9 cellular contexts compared by ENCODE assay signal in genomic region chr7:44309271-44310091, GRCh38. TPM values are rescaled to one million over a fixed set of nuclear protein-coding genes. Genes with fewer than 3 reads are reported as not detected.
DNase-seq lines count a peak whose midpoint lies in the region; ATAC-seq, FAIRE-seq and TF ChIP-seq lines count a peak whose summit lies in the region.
"Had no signal": no experiment of that assay in that cellular context is flagged by ENCODE, and none has a peak within 500 bp of the region (broad histone marks: within the 10 kb centered on the region; RNA-seq: fewer than 3 reads in every experiment).

No MANE protein-coding gene starts in this region.

- H3K27ac Mint-ChIP-seq in stimulated activated naive B cell treated with anti-CD40 and anti-IgM and Interleukin-4, amounts not matched to agents 10 μg/mL and 1 μg/mL and 100 μg/mL, for 72 hours: no peak overlapping the region

- peaks cover 0 to 3% of the 10 kb centered on the region in 2 donors for H3K36me3 Mint-ChIP-seq in stimulated activated naive B cell treated with anti-CD40 and anti-IgM and Interleukin-4, amounts not matched to agents 10 μg/mL and 1 μg/mL and 100 μg/mL, for 72 hours

- no peaks in the 10 kb centered on the region for H4K20me1 ChIP-seq in endothelial cell of umbilical vein (replicated peaks; ENCODE audit: control insufficient read depth, extremely low read depth, insufficient read depth, low read length)

- H3K4me1 ChIP-seq in endothelial cell of umbilical vein (ENCODE audit: control insufficient read depth, extremely low read depth, insufficient read depth, low read length): peaks cover 9% of the 10 kb centered on the region

- TF ChIP-seq POLR2A in endothelial cell of umbilical vein (IDR thresholded peaks at IDR 0.05; ENCODE audit: low read depth, low read length): no peak

- peak overlapping the region; percentile 95 for H2AFZ ChIP-seq in endothelial cell of umbilical vein (ENCODE audit: low read depth, low read length)

- DNase-seq in endothelial cell of umbilical vein (ENCODE audit: low read depth, low spot score): peak; percentile 56
- DNase-seq in midbrain (lab: John Stamatoyannopoulos, UW): peak; percentile 45
- DNase-seq in stimulated activated naive B cell treated with anti-CD40 and anti-IgM and Interleukin-4, amounts not matched to agents 10 μg/mL and 1 μg/mL and 100 μg/mL, for 72 hours: peak; percentile 26
- no peak for DNase-seq in foreskin melanocyte

- H3K27ac ChIP-seq in VCaP: peak overlapping the region; percentile 71
- no peak overlapping the region for H3K27ac ChIP-seq in endothelial cell of umbilical vein (ENCODE audit: insufficient read depth, low read depth, low read length)
- H3K27ac ChIP-seq: SJSA1 had no signal

- peak overlapping the region; percentile 29 for H3K9ac ChIP-seq in endothelial cell of umbilical vein (replicated peaks; ENCODE audit: extremely low read depth, insufficient read depth, low read length)

- CTCF ChIA-PET in endothelial cell of umbilical vein (lab: Charles Lee): interaction anchor here (0.8 to 2.6 kb wide), 8 partner anchors 39 to 257 kb away, joined by 3 to 36 read pairs (median 4); no protein-coding TSS in a partner anchor

- peaks cover 11 to 24% of the 10 kb centered on the region in 2 donors for H3K4me1 Mint-ChIP-seq in stimulated activated naive B cell treated with anti-CD40 and anti-IgM and Interleukin-4, amounts not matched to agents 10 μg/mL and 1 μg/mL and 100 μg/mL, for 72 hours

- dilution Hi-C loops in endothelial cell of umbilical vein (cut with MboI; ENCODE audit: extremely low pct_ligation_motif_present, low sequenced_read_pairs): no loop called here

- no peaks in the 10 kb centered on the region for H3K27me3 ChIP-seq in endothelial cell of umbilical vein (ENCODE audit: control insufficient read depth in 2 of 2, insufficient read depth in 2 of 2, low read length in 2 of 2)

- H3K4me2 ChIP-seq in endothelial cell of umbilical vein (ENCODE audit: insufficient read depth, low read length): peak overlapping the region; percentile 77

- no peaks in the 10 kb centered on the region for H3K79me2 ChIP-seq in endothelial cell of umbilical vein (ENCODE audit: control insufficient read depth, insufficient read depth, low read length)

- ATAC-seq in GM18861 (IDR thresholded peaks at IDR 0.05; ENCODE audit: unreplicated experiment): peak; percentile 48
- ATAC-seq in stimulated activated naive B cell treated with anti-CD40 and anti-IgM and Interleukin-4, amounts not matched to agents 10 μg/mL and 1 μg/mL and 100 μg/mL, for 72 hours (replicated peaks): peak; percentile 85
- ATAC-seq in GM18858 (IDR thresholded peaks at IDR 0.05; ENCODE audit: unreplicated experiment): no peak
- no peak for ATAC-seq in HG02938 (IDR thresholded peaks at IDR 0.05; ENCODE audit: unreplicated experiment)

- H3K9me3 ChIP-seq in endothelial cell of umbilical vein (replicated peaks; ENCODE audit: control insufficient read depth, insufficient read depth, low read length): no peaks in the 10 kb centered on the region
- H3K9me3 ChIP-seq: SJSA1 had no signal

- H3K27me3 Mint-ChIP-seq in stimulated activated naive B cell treated with anti-CD40 and anti-IgM and Interleukin-4, amounts not matched to agents 10 μg/mL and 1 μg/mL and 100 μg/mL, for 72 hours: peaks cover 31 to 67% of the 10 kb centered on the region in 2 donors

- peak; percentile 70 for FAIRE-seq in endothelial cell of umbilical vein (lab: Jason Lieb, UNC)

- H3K4me3 ChIP-seq in endothelial cell of umbilical vein (replicated peaks in 1 of 3; ENCODE audit: insufficient read depth in 1 of 3, low read depth in 1 of 3, low read length in 3 of 3): peak overlapping the region in 2 of 3 experiments; percentile 18 to 24
- H3K4me3 ChIP-seq: SJSA1 had no signal

- BruUV-seq in endothelial cell of umbilical vein (replicated peaks; lab: Mats Ljungman, UMichigan): no TSS peak

- no peaks in the 10 kb centered on the region for H3K36me3 ChIP-seq in endothelial cell of umbilical vein (ENCODE audit: control insufficient read depth in 2 of 2, extremely low read depth in 1 of 2, insufficient read depth in 2 of 2, low read length in 2 of 2)
- H3K36me3 ChIP-seq: SJSA1 had no signal

- POLR2A ChIA-PET in endothelial cell of umbilical vein (lab: Charles Lee): no interaction called here

- intact Hi-C loops in endothelial cell of umbilical vein (cut with micrococcal nuclease): loop anchor here (5.0 kb wide), 1 partner anchor 52 kb away; no protein-coding TSS in a partner anchor

- peak; percentile 12; the same call in 1 of the 2 replicates for TF ChIP-seq CTCF in VCaP (conservative IDR thresholded peaks at IDR 0.05)
- no peak for TF ChIP-seq CTCF in endothelial cell of umbilical vein (IDR thresholded peaks at IDR 0.05; ENCODE audit: extremely low read depth in 1 of 2, insufficient read depth in 1 of 2, low read depth in 1 of 2, low read length in 2 of 2)

- peak overlapping the region in 1 of 2 donors; percentile 61 for H3K4me3 Mint-ChIP-seq in stimulated activated naive B cell treated with anti-CD40 and anti-IgM and Interleukin-4, amounts not matched to agents 10 μg/mL and 1 μg/mL and 100 μg/mL, for 72 hours

- H3K9me1 ChIP-seq in endothelial cell of umbilical vein (replicated peaks; ENCODE audit: control insufficient read depth, extremely low read depth, insufficient read depth, low read length): no peaks in the 10 kb centered on the region

- H3K9me3 Mint-ChIP-seq in stimulated activated naive B cell treated with anti-CD40 and anti-IgM and Interleukin-4, amounts not matched to agents 10 μg/mL and 1 μg/mL and 100 μg/mL, for 72 hours: peaks cover 3% of the 10 kb centered on the region in 2 donors

TF ChIP-seq in endothelial cell of umbilical vein, 7 proteins besides CTCF, POLR2A, EP300 and RAD21:
- no peak for TF ChIP-seq MYC (IDR thresholded peaks at IDR 0.05; ENCODE audit: low read depth, low read length)
- peak; percentile 34 for TF ChIP-seq EZH2 (IDR thresholded peaks at IDR 0.05; ENCODE audit: borderline replicate concordance, low read depth, low read length, severe bottlenecking)
TF ChIP-seq in endothelial cell of umbilical vein: peak in this region for 1.

RNA-seq across cellular contexts. Expression of gene CAMK2B, which starts 15.9 kb away (rescaled TPM):
- 1.4 and 1.6 TPM in 2 replicates for total RNA-seq in endothelial cell of umbilical vein
- polyA plus RNA-seq in endothelial cell of umbilical vein: 0.57 and 0.72 TPM in 2 replicates
- 0.36 and 0.47 TPM in 2 replicates for polyA plus RNA-seq in endothelial cell of umbilical vein (2011; cell fraction: cytosol; rRNA removed)
- polyA plus RNA-seq in endothelial cell of umbilical vein (2011; cell fraction: nucleus; rRNA removed): 1.1 and 2.9 TPM in 2 replicates
- 0.43 and 0.52 TPM in 2 replicates for polyA plus RNA-seq in endothelial cell of umbilical vein (2012)
- polyA minus RNA-seq in endothelial cell of umbilical vein: 0.68 and 0.76 TPM in 2 replicates
- polyA minus RNA-seq in endothelial cell of umbilical vein (2011; cell fraction: cytosol; rRNA and poly(A)+ RNA removed): not detected
- polyA minus RNA-seq in endothelial cell of umbilical vein (2011; cell fraction: nucleus; rRNA and poly(A)+ RNA removed): 1.1 and 2.7 TPM in 2 replicates
- total RNA-seq: SJSA1 had no signal

Comparison
In these comparisons a context has a peak if more than half of its experiments do, and no peak if none do; other contexts are left out.
1. ATAC-seq: peak in GM18861 (single experiment) and stimulated activated naive B cell treated with anti-CD40 and anti-IgM and Interleukin-4, amounts not matched to agents 10 μg/mL and 1 μg/mL and 100 μg/mL, for 72 hours (2 of 2); none in GM18858 (single experiment) and HG02938 (single experiment).